Comparison of ENCODE assay signal across 8 cellular contexts in genomic region chr16:30893744-30894539, GRCh38.
DNase-seq lines count a peak whose midpoint lies in the region; ATAC-seq and TF ChIP-seq lines count a peak whose summit lies in the region.

Gene BCL7C (minus strand): TSS chr16:30894077. CDS start chr16:30893944, 133 bp downstream.

- H3K27ac ChIP-seq in layer of hippocampus (ENCODE audit: low read depth, low read length), result peak within 1 kb of the TSS; percentile 94

- ATAC-seq in GM18861 (IDR thresholded peaks at IDR 0.05; ENCODE audit: unreplicated experiment) (peak; percentile 61), HG03097 (IDR thresholded peaks at IDR 0.05; ENCODE audit: low FRiP score, unreplicated experiment) (peak; percentile 63)

- DNase-seq in AG08396 (ENCODE audit: low spot score) (peak; percentile 92), NCI-H345 (lab: John Stamatoyannopoulos, UW) (peak; percentile 94), choroid plexus epithelial cell (ENCODE audit: low read depth) (peak; percentile 76)
- peak; percentile 71 to 88 for DNase-seq in activated CD4-positive, alpha-beta T cell treated with anti-CD3 and anti-CD28 coated beads for 24 hours (ENCODE audit: low read depth in 2 of 2)
- DNase-seq in stimulated activated CD4-positive, alpha-beta T cell treated with anti-CD3 and anti-CD28 coated beads, Interleukin-1b, Interleukin-23, amount 100 ng/mL, for 4 hours (ENCODE audit: low read depth in 2 of 2), result peak; percentile 70 to 85

- TF ChIP-seq CTCF in choroid plexus epithelial cell (conservative IDR thresholded peaks at IDR 0.05; ENCODE audit: low read depth, low read length), result peak; percentile 36

- H3K4me3 ChIP-seq in choroid plexus epithelial cell (ENCODE audit: low read depth, low read length), result peak within 1 kb of the TSS; percentile 82

- H3K27me3 ChIP-seq in layer of hippocampus (ENCODE audit: control insufficient read depth, insufficient read depth, low read length), result no peaks in the 10 kb centered on the region

Comparison
In these comparisons a context has a peak if more than half of its experiments do, and no peak if none do; other contexts are left out.
1. Peak in every context shown above with its lines: DNase-seq, ATAC-seq, H3K4me3 ChIP-seq and H3K27ac ChIP-seq.